9 cellular contexts compared by ENCODE assay signal in the genomic region with DNA sequence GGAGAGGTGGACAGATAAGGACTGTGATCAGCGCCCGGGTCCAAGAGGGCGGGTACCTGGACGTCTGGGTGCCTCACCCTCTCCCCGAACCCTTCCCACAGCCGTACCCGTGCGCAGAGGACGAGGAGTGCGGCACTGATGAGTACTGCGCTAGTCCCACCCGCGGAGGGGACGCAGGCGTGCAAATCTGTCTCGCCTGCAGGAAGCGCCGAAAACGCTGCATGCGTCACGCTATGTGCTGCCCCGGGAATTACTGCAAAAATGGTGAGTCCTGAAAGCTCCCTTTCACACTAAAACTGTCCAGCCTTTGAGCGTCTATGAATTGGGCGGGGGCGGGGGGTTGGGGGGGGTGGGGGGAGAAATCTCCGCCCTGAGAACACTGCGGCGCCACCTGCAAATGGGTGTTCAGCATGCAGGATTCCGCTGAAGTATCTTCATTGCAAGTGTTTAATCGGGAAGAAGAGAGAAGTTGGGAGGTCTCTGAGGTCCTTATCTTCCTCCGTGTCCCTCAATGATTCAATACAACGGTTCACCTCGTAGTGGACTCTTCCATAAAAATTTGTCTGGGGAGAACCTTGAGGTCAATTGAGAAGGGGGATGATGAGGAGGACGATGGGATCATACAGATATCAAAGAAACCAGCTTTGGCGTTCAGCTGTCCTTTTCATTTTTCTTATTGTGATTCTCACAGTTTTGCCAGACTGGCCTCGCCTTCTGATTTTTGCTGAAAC. TPM values are rescaled to one million over a fixed set of nuclear protein-coding genes. Genes with fewer than 3 reads are reported as not detected.
A peak's percentile ranks its signal among the peaks of the same experiment; 100 is the strongest.
DNase-seq lines count a peak whose midpoint lies in the region; ATAC-seq, FAIRE-seq and TF ChIP-seq lines count a peak whose summit lies in the region.
"Had no signal": no experiment of that assay in that cellular context is flagged by ENCODE, and none has a peak within 500 bp of the region (broad histone marks: within the 10 kb centered on the region; RNA-seq: fewer than 3 reads in every experiment).

No MANE protein-coding gene starts in this region.

- peaks cover 41% of the 10 kb centered on the region for H3K36me3 ChIP-seq in RWPE2 (ENCODE audit: low read depth)
- no peaks in the 10 kb centered on the region for H3K36me3 ChIP-seq in small intestine (ENCODE audit: control insufficient read depth in 2 of 2, insufficient read depth in 2 of 2, low read length in 2 of 2)
- H3K36me3 ChIP-seq: adrenal gland had no signal

- H3K4me1 ChIP-seq in RWPE2 (ENCODE audit: insufficient read depth, poor library complexity, severe bottlenecking) (peaks cover 24% of the 10 kb centered on the region), small intestine (ENCODE audit: control insufficient read depth in 2 of 2, insufficient read depth in 1 of 2, low read depth in 1 of 2, low read length in 1 of 2) (no peaks in the 10 kb centered on the region)

- H3K27me3 ChIP-seq in RWPE2 (ENCODE audit: insufficient read depth, poor library complexity, severe bottlenecking) (no peaks in the 10 kb centered on the region), small intestine (ENCODE audit: control insufficient read depth in 2 of 2, insufficient read depth in 2 of 2, low read length in 2 of 2) (peaks cover 0 to 2% of the 10 kb centered on the region in 2 donors)

- WGBS in small intestine, 3 donors, result 7 to 12% (median 10%) methylated on average over 35 to 36 of the region's 36 CpGs

- DNase-seq in ELR (ENCODE audit: low read depth), result peak; percentile 80
- no peak for DNase-seq in RWPE2 (ENCODE audit: low spot score)
- peak; percentile 10 for DNase-seq in germinal center (ENCODE audit: low spot score)
- peak in 8 of 10 donors; percentile 19 to 88 (median 46) for DNase-seq in posterior cingulate gyrus
- no peak for DNase-seq in HTR-8/SVneo (ENCODE audit: insufficient read length, low spot score)
- no peak for DNase-seq in small intestine
- DNase-seq in RPMI8226, result no peak

- H3K27ac ChIP-seq in RWPE2 (ENCODE audit: poor library complexity, severe bottlenecking) (peak overlapping the region; percentile 100), small intestine (ENCODE audit: low read depth in 1 of 2, low read length in 1 of 2) (no peak overlapping the region)
- H3K27ac ChIP-seq: adrenal gland had no signal

- H3K4me3 ChIP-seq in RWPE2 (ENCODE audit: severe bottlenecking) (peak overlapping the region; percentile 66), small intestine (ENCODE audit: low read depth in 1 of 2, low read length in 2 of 2) (no peak overlapping the region)

- no peak for FAIRE-seq in HTR-8/SVneo (lab: Jason Lieb, UNC)
- FAIRE-seq in small intestine (lab: Jason Lieb, UNC), result no peak

- H3K9me3 ChIP-seq in RWPE2 (ENCODE audit: severe bottlenecking) (no peaks in the 10 kb centered on the region), small intestine (ENCODE audit: control insufficient read depth, low read depth) (no peaks in the 10 kb centered on the region)
- H3K9me3 ChIP-seq: adrenal gland had no signal

- intact Hi-C loops in posterior cingulate gyrus (cut with DNase I), result no loop called here

- no peak for TF ChIP-seq CTCF in RWPE2 (IDR thresholded peaks at IDR 0.05; ENCODE audit: poor library complexity, severe bottlenecking)

- ATAC-seq in RWPE2 (ENCODE audit: low read depth) (peak; percentile 6), HG03135 (IDR thresholded peaks at IDR 0.05; ENCODE audit: unreplicated experiment) (no peak)

RNA-seq across cellular contexts. Expression of a gene that starts 0.9 kb away (rescaled TPM):
- under 1 TPM in 1 of 3 donors, not detected in 2; 0.67 TPM for polyA plus RNA-seq in small intestine

Comparison
In these comparisons a context has a peak if more than half of its experiments do, and no peak if none do; other contexts are left out.
1. DNase-seq: peak in ELR (single experiment), germinal center (single experiment) and posterior cingulate gyrus (8 of 10); none in RWPE2 (single experiment), HTR-8/SVneo (single experiment), small intestine (single experiment) and RPMI8226 (single experiment).